ENCODE assay signal across 24 cellular contexts in the genomic region with DNA sequence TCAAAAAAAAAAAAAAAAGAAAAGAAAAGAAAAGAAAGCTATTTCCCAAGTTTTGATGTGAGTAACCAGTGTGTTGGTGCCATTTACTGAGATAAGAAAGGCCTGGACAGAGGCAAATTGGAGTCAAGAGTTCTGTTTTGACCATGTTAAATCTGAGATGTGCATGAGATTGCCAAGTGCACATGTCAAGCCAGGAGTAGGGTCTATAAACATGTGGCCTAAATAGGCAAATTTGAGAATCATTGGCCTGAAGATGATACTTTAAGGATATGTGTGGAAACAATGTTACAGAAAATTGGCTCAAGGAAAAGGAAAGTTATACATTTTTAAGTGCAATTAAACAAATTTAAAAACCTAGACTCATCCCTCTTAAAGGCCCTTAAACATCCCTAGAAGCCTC. TPM values are rescaled to one million over a fixed set of nuclear protein-coding genes. Genes with fewer than 3 reads are reported as not detected.
A peak's percentile ranks its signal among the peaks of the same experiment; 100 is the strongest.
DNase-seq lines count a peak whose midpoint lies in the region; ATAC-seq, FAIRE-seq and TF ChIP-seq lines count a peak whose summit lies in the region.
"Had no signal": no experiment of that assay in that cellular context is flagged by ENCODE, and none has a peak within 500 bp of the region (broad histone marks: within the 10 kb centered on the region; RNA-seq: fewer than 3 reads in every experiment).

No MANE protein-coding gene starts in this region.

- intact Hi-C loops in HepG2 (cut with micrococcal nuclease; ENCODE audit: unreplicated experiment) = no loop called here
- intact Hi-C loops in right lobe of liver (cut with DNase I) = no loop called here

- CTCF ChIA-PET in HepG2 (lab: Yijun Ruan, JAX; ENCODE audit: low intra/inter-chr PET ratio, low total read pairs) = no interaction called here

- H2AFZ ChIP-seq in HepG2 (ENCODE audit: low read length) = no peak overlapping the region
- H2AFZ ChIP-seq: GM23338 had no signal

- no peaks in the 10 kb centered on the region for H3K36me3 ChIP-seq in HepG2 (replicated peaks in 1 of 2; ENCODE audit: control insufficient read depth in 1 of 2, insufficient read depth in 2 of 2, low read length in 2 of 2)
- H3K36me3 ChIP-seq in right lobe of liver = no peaks in the 10 kb centered on the region
- H3K36me3 ChIP-seq in suprapubic skin = no peaks in the 10 kb centered on the region
- H3K36me3 ChIP-seq: BE2C; BLaER1 treated with 17β-estradiol and CSF1 and Interleukin-3, amounts not matched to agents 10 nM and 100 nM had no signal

- no peak overlapping the region for H3K27ac ChIP-seq in HepG2 (ENCODE audit: extremely low read length, insufficient read depth, low read length)
- no peak overlapping the region for H3K27ac ChIP-seq in right lobe of liver
- H3K27ac ChIP-seq in suprapubic skin = peak overlapping the region; percentile 28
- H3K27ac ChIP-seq: 22Rv1; A549; BLaER1 treated with 17β-estradiol and CSF1 and Interleukin-3, amounts not matched to agents 10 nM and 100 nM had no signal

- TF ChIP-seq RAD21 in HepG2 (CRISPR knock-in tag; IDR thresholded peaks at IDR 0.05) = no peak

- H3K27me3 ChIP-seq in HepG2 (ENCODE audit: control insufficient read depth in 1 of 2, insufficient read depth in 2 of 2, low read length in 2 of 2) (no peaks in the 10 kb centered on the region; a peak in 3 of 5 replicates), right lobe of liver (no peaks in the 10 kb centered on the region), suprapubic skin (no peaks in the 10 kb centered on the region)
- H3K27me3 ChIP-seq: BE2C; BLaER1 treated with 17β-estradiol and CSF1 and Interleukin-3, amounts not matched to agents 10 nM and 100 nM had no signal

- FAIRE-seq in HepG2 (lab: Jason Lieb, UNC) = no peak
- FAIRE-seq: A549, D721Med, GM12878, GM19239 had no signal

- H3K9me3 ChIP-seq in HepG2 (ENCODE audit: low read length) (no peaks in the 10 kb centered on the region), right lobe of liver (no peaks in the 10 kb centered on the region), suprapubic skin (no peaks in the 10 kb centered on the region)
- H3K9me3 ChIP-seq: A549, BE2C had no signal

- no peak overlapping the region for H3K4me2 ChIP-seq in HepG2 (ENCODE audit: low read depth, low read length)
- H3K4me2 ChIP-seq: A549; BLaER1 treated with 17β-estradiol and CSF1 and Interleukin-3, amounts not matched to agents 10 nM and 100 nM; GM23338 had no signal

- no TSS peak for BruUV-seq in HepG2 (replicated peaks; lab: Mats Ljungman, UMichigan)

- POLR2A ChIA-PET in HepG2 (lab: Yijun Ruan, JAX) = interaction anchor here (0.8 to 2.1 kb wide), 2 partner anchors 14 to 140 kb away, joined by 4 to 5 read pairs; a partner anchor contains a TSS

- TF ChIP-seq POLR2A in HepG2 (IDR thresholded peaks at IDR 0.05; ENCODE audit: insufficient read depth in 1 of 2, low read depth in 2 of 2, low read length in 2 of 2) = no peak
- no peak for TF ChIP-seq POLR2A in right lobe of liver (IDR thresholded peaks at IDR 0.05)
- no peak for TF ChIP-seq POLR2A in suprapubic skin (IDR thresholded peaks at IDR 0.05)

- no peak for TF ChIP-seq EP300 in HepG2 (IDR thresholded peaks at IDR 0.05; ENCODE audit: low read depth in 2 of 2, low read length in 2 of 2)
- no peak for TF ChIP-seq EP300 in HepG2 (CRISPR knock-in tag; IDR thresholded peaks at IDR 0.05; ENCODE audit: borderline replicate concordance)
- no peak for TF ChIP-seq EP300 in suprapubic skin (IDR thresholded peaks at IDR 0.05)

- in situ Hi-C loops in HepG2 (cut with HindIII; ENCODE audit: extremely low pct_ligation_motif_present, low pct_unique_long_range_greater_than_20kb) = no loop called here

- H3K4me3 ChIP-seq in HepG2 (replicated peaks in 1 of 3; ENCODE audit: insufficient read depth in 1 of 3, low read depth in 2 of 3, low read length in 3 of 3) = no peak overlapping the region
- no peak overlapping the region for H3K4me3 ChIP-seq in right lobe of liver
- H3K4me3 ChIP-seq in suprapubic skin = no peak overlapping the region
- H3K4me3 ChIP-seq: A549; BLaER1 treated with 17β-estradiol and CSF1 and Interleukin-3, amounts not matched to agents 10 nM and 100 nM; GM12878; GM23338 had no signal

- TF ChIP-seq CTCF in HepG2 (CRISPR knock-in tag; IDR thresholded peaks at IDR 0.05) (no peak), right lobe of liver (IDR thresholded peaks at IDR 0.05) (no peak), suprapubic skin (IDR thresholded peaks at IDR 0.05) (no peak)

- no peaks in the 10 kb centered on the region for H3K79me2 ChIP-seq in HepG2 (ENCODE audit: insufficient read depth, low read length)

- DNase-seq in NCI-H187 treated with DMSO at 0.1 percent for 48 hours (lab: John Stamatoyannopoulos, UW) = peak; percentile 7
- DNase-seq in NCI-H187 (lab: John Stamatoyannopoulos, UW) = no peak
- no peak for DNase-seq in HepG2 (ENCODE audit: low spot score)
- no peak for DNase-seq in right lobe of liver
- no peak for DNase-seq in suprapubic skin (ENCODE audit: low spot score in 2 of 2)
- DNase-seq in 8988T = no peak
- DNase-seq: ACHN; AML-193; BE2C; CD4-positive, alpha-beta T cell; CD8-positive, alpha-beta memory T cell; DMS 273 treated with DMSO at 0.1 percent for 48 hours; EL; GDM1; H9 had no signal

- H3K9ac ChIP-seq in HepG2 (ENCODE audit: insufficient read depth, low read depth, low read length) = no peak overlapping the region
- H3K9ac ChIP-seq: BLaER1 treated with 17β-estradiol and CSF1 and Interleukin-3, amounts not matched to agents 10 nM and 100 nM had no signal

- ATAC-seq in HepG2 = no peak
- ATAC-seq in right lobe of liver = no peak
- ATAC-seq: A549, GM12878, GM23338, HCT116 had no signal

- H3K4me1 ChIP-seq in HepG2 (ENCODE audit: insufficient read depth, low read length) = peaks cover 29% of the 10 kb centered on the region
- peaks cover 0 to 3% (median 1%) of the 10 kb centered on the region in 4 donors for H3K4me1 ChIP-seq in right lobe of liver
- H3K4me1 ChIP-seq in suprapubic skin = peaks cover 12% of the 10 kb centered on the region
- H3K4me1 ChIP-seq: BE2C had no signal

- H4K20me1 ChIP-seq in HepG2 (ENCODE audit: insufficient read depth, low read length) = no peaks in the 10 kb centered on the region
- H4K20me1 ChIP-seq: BLaER1 treated with 17β-estradiol and CSF1 and Interleukin-3, amounts not matched to agents 10 nM and 100 nM had no signal

TF ChIP-seq in HepG2, 621 proteins besides CTCF, POLR2A, EP300 and RAD21 (continues in another document):
- TF ChIP-seq SP5 (CRISPR knock-in tag; IDR thresholded peaks at IDR 0.05; ENCODE audit: borderline replicate concordance, low read depth) = no peak

RNA-seq across cellular contexts. Expression of a gene that starts 15.3 kb away (rescaled TPM):
- total RNA-seq in HepG2 (2016; rRNA removed; fragmentation: Illumina TruSeq; extraction: Trizol) (53.7 and 72.7 TPM in 2 replicates), right lobe of liver (10 to 100 TPM; 29.6 to 45.9 (median 33.8) TPM), suprapubic skin (100 to 1,000 TPM; 132 to 446 (median 158) TPM)
- total RNA-seq in HepG2 (2016; cell fraction: cytosol; rRNA removed; fragmentation: Illumina TruSeq; extraction: Trizol; ENCODE audit: low read depth) = 52.2 and 56.7 TPM in 2 replicates
- total RNA-seq in HepG2 (2016; cell fraction: insoluble cytoplasmic fraction; rRNA removed; fragmentation: Illumina TruSeq; extraction: Trizol) = 50.1 and 65.9 TPM in 2 replicates
- 45.7 and 53.5 TPM in 2 replicates for total RNA-seq in HepG2 (2016; cell fraction: membrane; rRNA removed; fragmentation: Illumina TruSeq; extraction: Trizol)
- 131 and 149 TPM in 2 replicates for total RNA-seq in HepG2 (2016; cell fraction: nucleus; rRNA removed; fragmentation: Illumina TruSeq; extraction: Trizol)
- polyA plus RNA-seq in HepG2 (2011; rRNA removed) = 39.1 and 48.7 TPM in 2 replicates
- polyA plus RNA-seq in HepG2 (2011; cell fraction: cytosol; rRNA removed) = 16.8 and 24.6 TPM in 2 replicates
- polyA plus RNA-seq in HepG2 (2011; cell fraction: nucleus; rRNA removed) = 87.4 and 101 TPM in 2 replicates
- polyA plus RNA-seq in HepG2 (2012) = 39.6 and 43.6 TPM in 2 replicates
- polyA plus RNA-seq in HepG2 (2016; cell fraction: cytosol; fragmentation: Illumina TruSeq; extraction: Trizol; ENCODE audit: low read depth) = 2.1 and 2.8 TPM in 2 replicates
- 29.8 and 31.4 TPM in 2 replicates for polyA plus RNA-seq in HepG2 (2016; cell fraction: insoluble cytoplasmic fraction; fragmentation: Illumina TruSeq; extraction: Trizol; ENCODE audit: low read depth)
- 4.7 and 5.7 TPM in 2 replicates for polyA plus RNA-seq in HepG2 (2016; cell fraction: membrane; fragmentation: Illumina TruSeq; extraction: Trizol; ENCODE audit: low read depth)
- polyA plus RNA-seq in HepG2 (2016; cell fraction: nucleus; fragmentation: Illumina TruSeq; extraction: Trizol; ENCODE audit: insufficient read depth, low read depth) = 100 and 114 TPM in 2 replicates
- 109 and 150 TPM in 2 replicates for polyA minus RNA-seq in HepG2 (2011; rRNA and poly(A)+ RNA removed; ENCODE audit: low replicate concordance)
- polyA minus RNA-seq in HepG2 (2011; cell fraction: cytosol; rRNA and poly(A)+ RNA removed) = 67.3 and 79.2 TPM in 2 replicates
- polyA minus RNA-seq in HepG2 (2011; cell fraction: nucleus; rRNA and poly(A)+ RNA removed) = 508 and 586 TPM in 2 replicates

RNA-seq across cellular contexts. Expression of a gene that starts 42.3 kb away (rescaled TPM):
- total RNA-seq in HepG2 (2016; rRNA removed; fragmentation: Illumina TruSeq; extraction: Trizol) (1.2 TPM in 2 replicates), right lobe of liver (under 1 TPM; 0.16 to 0.37 (median 0.27) TPM), suprapubic skin (1 to 10 TPM in 2 of 4 donors, under 1 TPM in 2; 0.52 to 2.7 (median 1.6) TPM)
- 0.20 and 0.62 TPM in 2 replicates for total RNA-seq in HepG2 (2016; cell fraction: cytosol; rRNA removed; fragmentation: Illumina TruSeq; extraction: Trizol; ENCODE audit: low read depth)
- 0.77 and 1.2 TPM in 2 replicates for total RNA-seq in HepG2 (2016; cell fraction: insoluble cytoplasmic fraction; rRNA removed; fragmentation: Illumina TruSeq; extraction: Trizol)
- 0.62 and 0.74 TPM in 2 replicates for total RNA-seq in HepG2 (2016; cell fraction: membrane; rRNA removed; fragmentation: Illumina TruSeq; extraction: Trizol)
- total RNA-seq in HepG2 (2016; cell fraction: nucleus; rRNA removed; fragmentation: Illumina TruSeq; extraction: Trizol) = 1.6 and 2.1 TPM in 2 replicates
- polyA plus RNA-seq in HepG2 (2011; rRNA removed) = 5.1 and 5.4 TPM in 2 replicates
- 3.4 and 5.0 TPM in 2 replicates for polyA plus RNA-seq in HepG2 (2011; cell fraction: cytosol; rRNA removed)
- 4.3 and 4.5 TPM in 2 replicates for polyA plus RNA-seq in HepG2 (2011; cell fraction: nucleus; rRNA removed)
- polyA plus RNA-seq in HepG2 (2012) = 2.8 and 4.5 TPM in 2 replicates
- 0.16 and 0.23 TPM in 2 replicates for polyA plus RNA-seq in HepG2 (2016; cell fraction: cytosol; fragmentation: Illumina TruSeq; extraction: Trizol; ENCODE audit: low read depth)
- 1.0 and 1.1 TPM in 2 replicates for polyA plus RNA-seq in HepG2 (2016; cell fraction: insoluble cytoplasmic fraction; fragmentation: Illumina TruSeq; extraction: Trizol; ENCODE audit: low read depth)
- polyA plus RNA-seq in HepG2 (2016; cell fraction: membrane; fragmentation: Illumina TruSeq; extraction: Trizol; ENCODE audit: low read depth) = 0.37 and 0.55 TPM in 2 replicates
- polyA plus RNA-seq in HepG2 (2016; cell fraction: nucleus; fragmentation: Illumina TruSeq; extraction: Trizol; ENCODE audit: insufficient read depth, low read depth) = 3.2 TPM in 2 replicates
- 4.8 and 9.6 TPM in 2 replicates for polyA minus RNA-seq in HepG2 (2011; rRNA and poly(A)+ RNA removed; ENCODE audit: low replicate concordance)
- 6.1 and 6.4 TPM in 2 replicates for polyA minus RNA-seq in HepG2 (2011; cell fraction: cytosol; rRNA and poly(A)+ RNA removed)
- polyA minus RNA-seq in HepG2 (2011; cell fraction: nucleus; rRNA and poly(A)+ RNA removed) = 7.6 and 10.7 TPM in 2 replicates
- total RNA-seq: CD4-positive, alpha-beta T cell; CD8-positive, alpha-beta memory T cell; GM12878 had no signal
- polyA plus RNA-seq: CD14-positive monocyte; CD8-positive, alpha-beta memory T cell had no signal
